14 cellular contexts compared by ENCODE assay signal in genomic region chr4:186707574-186707973, GRCh38. TPM values are rescaled to one million over a fixed set of nuclear protein-coding genes. Genes with fewer than 3 reads are reported as not detected.
DNase-seq lines count a peak whose midpoint lies in the region; ATAC-seq and TF ChIP-seq lines count a peak whose summit lies in the region.
"Had no signal": no experiment of that assay in that cellular context is flagged by ENCODE, and none has a peak within 500 bp of the region (broad histone marks: within the 10 kb centered on the region; RNA-seq: fewer than 3 reads in every experiment).

No MANE protein-coding gene starts in this region.

- peak; percentile 25 for ATAC-seq in Right ventricle myocardium superior (ENCODE audit: poor library complexity)
- peak; percentile 92 for ATAC-seq in left lobe of liver
- ATAC-seq: CD8-positive, alpha-beta T cell had no signal

- no peaks in the 10 kb centered on the region for H3K36me3 ChIP-seq in colonic mucosa
- no peaks in the 10 kb centered on the region for H3K36me3 ChIP-seq in transverse colon
- H3K36me3 ChIP-seq in Peyer's patch, result peaks cover 0 to 42% (median 0%) of the 10 kb centered on the region in 3 donors

- no peak for TF ChIP-seq EP300 in transverse colon (IDR thresholded peaks at IDR 0.05; ENCODE audit: low read depth)

- WGBS in transverse colon (ENCODE audit: low coverage in 1 of 2), 2 donors, result 64 to 70% methylated on average over 5 to 6 of the region's 6 CpGs

- intact Hi-C loops in Right ventricle myocardium superior (cut with DNase I) (no loop called here), cardiac septum (cut with DNase I) (no loop called here), colonic mucosa (cut with DNase I) (no loop called here), transverse colon (cut with DNase I; ENCODE audit: low total_unique reads) (no loop called here)

- H3K4me1 ChIP-seq in colonic mucosa, result peaks cover 16% of the 10 kb centered on the region
- peaks cover 16 to 76% (median 50%) of the 10 kb centered on the region in 4 donors for H3K4me1 ChIP-seq in transverse colon
- peaks cover 0 to 20% (median 0%) of the 10 kb centered on the region in 4 donors for H3K4me1 ChIP-seq in Peyer's patch

- no peak for TF ChIP-seq CTCF in colonic mucosa (IDR thresholded peaks at IDR 0.05)
- no peak for TF ChIP-seq CTCF in transverse colon (IDR thresholded peaks at IDR 0.05)
- TF ChIP-seq CTCF in Peyer's patch (IDR thresholded peaks at IDR 0.05), result no peak

- H3K9me3 ChIP-seq in colonic mucosa, result no peaks in the 10 kb centered on the region
- no peaks in the 10 kb centered on the region for H3K9me3 ChIP-seq in transverse colon
- H3K9me3 ChIP-seq in Peyer's patch, result no peaks in the 10 kb centered on the region
- H3K9me3 ChIP-seq: HAP-1 had no signal

- no peak for DNase-seq in Right ventricle myocardium superior
- DNase-seq in cardiac septum (ENCODE audit: low spot score), result no peak
- DNase-seq in colonic mucosa, result no peak
- DNase-seq in left lobe of liver (ENCODE audit: low spot score), result no peak
- DNase-seq in transverse colon, result no peak
- no peak for DNase-seq in T-helper 2 cell
- no peak for DNase-seq in Peyer's patch
- DNase-seq in erythroblast (lab: John Stamatoyannopoulos, UW), result no peak
- DNase-seq: CD8-positive, alpha-beta T cell; COR-L47; DND-41; GDM1 had no signal

- TF ChIP-seq POLR2A in transverse colon (IDR thresholded peaks at IDR 0.05), result no peak
- TF ChIP-seq POLR2A in Peyer's patch (IDR thresholded peaks at IDR 0.05), result no peak
- TF ChIP-seq POLR2A in erythroblast (IDR thresholded peaks at IDR 0.05; ENCODE audit: low read length), result no peak

- H3K27me3 ChIP-seq in colonic mucosa, result no peaks in the 10 kb centered on the region
- H3K27me3 ChIP-seq in transverse colon, result no peaks in the 10 kb centered on the region
- no peaks in the 10 kb centered on the region for H3K27me3 ChIP-seq in Peyer's patch

- H3K27ac ChIP-seq in colonic mucosa (peak overlapping the region; percentile 73), transverse colon (peak overlapping the region; percentile 54 to 81 (median 74)), Peyer's patch (no peak overlapping the region)
- H3K27ac ChIP-seq: 22Rv1 had no signal

- H3K4me3 ChIP-seq in colonic mucosa (no peak overlapping the region), transverse colon (no peak overlapping the region), Peyer's patch (no peak overlapping the region)
- H3K4me3 ChIP-seq: HAP-1 had no signal

- in situ Hi-C loops in transverse colon (cut with MboI; ENCODE audit: low pct_ligation_motif_present in 1 of 4, low pct_unique_long_range_greater_than_20kb in 1 of 4, low sequenced_read_pairs in 3 of 4), result no loop called here

- H3K9ac ChIP-seq in colonic mucosa (ENCODE audit: low read depth in 2 of 2, low read length in 2 of 2), result peak overlapping the region in 1 of 2 donors; percentile 70

RNA-seq across cellular contexts. Expression of gene FAT1, which starts 16.1 kb away (rescaled TPM):
- total RNA-seq in Right ventricle myocardium superior (48.0 TPM), cardiac septum (90.7 TPM), colonic mucosa (100 to 1,000 TPM; 243 to 300 TPM), left lobe of liver (33.4 TPM), transverse colon (100 to 1,000 TPM; 321 to 477 (median 380) TPM), Peyer's patch (100 to 1,000 TPM in 3 of 4 donors, 10 to 100 TPM in 1; 88.3 to 580 (median 468) TPM)
- total RNA-seq: CD8-positive, alpha-beta T cell had no signal

Comparison
In these comparisons a context has a peak if more than half of its experiments do, and no peak if none do; other contexts are left out.
1. H3K27ac ChIP-seq: peak in colonic mucosa (single experiment) and transverse colon (4 of 4); none in Peyer's patch (0 of 4).